In the genomic region with DNA sequence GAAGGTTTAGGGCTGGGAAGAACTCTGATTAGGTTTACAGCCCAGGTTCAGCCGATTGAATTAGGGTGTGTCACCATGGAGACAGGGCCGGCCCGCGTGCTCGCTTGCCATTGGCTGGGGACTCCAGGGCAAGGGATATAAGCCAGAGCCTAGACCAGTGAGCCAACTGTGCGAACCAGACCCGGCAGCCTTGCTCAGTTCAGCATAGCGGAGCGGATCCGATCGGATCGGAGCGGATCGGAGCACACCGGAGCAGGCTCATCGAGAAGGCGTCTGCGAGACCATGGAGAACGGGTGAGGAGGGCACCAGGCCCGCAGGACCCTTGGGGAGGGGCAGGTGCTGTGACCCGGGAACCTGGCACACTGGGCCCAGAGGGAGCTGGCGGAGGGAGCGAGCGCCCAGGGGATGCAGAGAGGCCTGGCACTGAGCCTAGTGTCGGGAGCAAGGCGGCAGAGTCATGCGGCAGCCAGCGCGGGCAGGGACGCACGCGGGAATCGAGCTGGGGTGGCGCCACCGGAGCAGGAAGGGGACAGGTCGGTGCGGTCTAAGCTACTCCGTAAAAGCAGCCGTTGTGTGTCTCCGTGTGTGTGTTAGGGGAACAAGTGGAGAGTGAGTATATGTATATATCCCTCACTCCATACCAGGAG, we compare ENCODE assay signal across 8 cellular contexts. TPM values are rescaled to one million over a fixed set of nuclear protein-coding genes. Genes with fewer than 3 reads are reported as not detected.
DNase-seq lines count a peak whose midpoint lies in the region; ATAC-seq and TF ChIP-seq lines count a peak whose summit lies in the region.

Gene PNP, plus strand, starts transcription at position 165 of the 648 bp plus-strand sequence. Its CDS starts 119 bp downstream, at position 284.

- peaks cover 13% of the 10 kb centered on the region for H3K4me1 Mint-ChIP-seq in type B pancreatic cell (ENCODE audit: unreplicated experiment)

- H3K9ac ChIP-seq in adipocyte (ENCODE audit: low read length): peak within 1 kb of the TSS; percentile 92

- TF ChIP-seq CTCF in GM13976 (IDR thresholded peaks at IDR 0.05; ENCODE audit: borderline replicate concordance, control extremely low read depth, extremely low read depth, insufficient read depth, missing control alignments) (no peak), type B pancreatic cell (conservative IDR thresholded peaks at IDR 0.05) (no peak)

- peaks cover 4% of the 10 kb centered on the region for H3K36me3 Mint-ChIP-seq in type B pancreatic cell

- H3K4me3 Mint-ChIP-seq in type B pancreatic cell: peak within 1 kb of the TSS; percentile 99

- H3K27me3 ChIP-seq in adipocyte (replicated peaks; ENCODE audit: control insufficient read depth, insufficient read depth, low read length): no peaks in the 10 kb centered on the region

- peak within 1 kb of the TSS; percentile 91 for H3K4me3 ChIP-seq in adipocyte (ENCODE audit: low read length)

- H3K36me3 ChIP-seq in adipocyte (ENCODE audit: control insufficient read depth, insufficient read depth, low read length, severe bottlenecking): peaks cover 21% of the 10 kb centered on the region

- H3K9me3 Mint-ChIP-seq in type B pancreatic cell: no peaks in the 10 kb centered on the region

- peaks cover 5% of the 10 kb centered on the region for H3K27me3 Mint-ChIP-seq in type B pancreatic cell

- peak within 1 kb of the TSS; percentile 97 for H3K27ac Mint-ChIP-seq in type B pancreatic cell

- H3K9me3 ChIP-seq in adipocyte (ENCODE audit: control insufficient read depth, low read length): no peaks in the 10 kb centered on the region

- in situ Hi-C loops in GM13976 (cut with MboI; ENCODE audit: low sequenced_read_pairs, unreplicated experiment): no loop called here

- intact Hi-C loops in cardiac septum (cut with DNase I) (loop anchor here (10.0 kb wide), 1 partner anchor 215 kb away; the partner anchor contains the start of genes ANG and RNASE4), posterior cingulate gyrus (cut with DNase I) (no loop called here)

- peak; percentile 97 for ATAC-seq in HG02852 (IDR thresholded peaks at IDR 0.05; ENCODE audit: unreplicated experiment)

- peaks cover 13% of the 10 kb centered on the region for H3K4me1 ChIP-seq in adipocyte (ENCODE audit: control insufficient read depth, insufficient read depth, low read length)

- DNase-seq in GM13976 (ENCODE audit: low spot score) (peak; percentile 96), NCI-H1436 treated with DMSO at 0.1 percent for 48 hours (lab: John Stamatoyannopoulos, UW) (peak; percentile 83), T follicular helper cell (ENCODE audit: low read depth) (peak; percentile 85), adipocyte (ENCODE audit: low read depth) (peak; percentile 92), cardiac septum (ENCODE audit: low spot score) (peak; percentile 92), posterior cingulate gyrus (peak; percentile 70 to 98 (median 88)), type B pancreatic cell (ENCODE audit: extremely low spot score, unreplicated experiment) (peak; percentile 87)

RNA-seq across cellular contexts. Expression of gene PNP, which starts in this region (rescaled TPM):
- total RNA-seq in cardiac septum (17.4 TPM), type B pancreatic cell (ENCODE audit: low replicate concordance) (36.9 and 66.3 TPM in 2 replicates)

Comparison
In these comparisons a context has a peak if more than half of its experiments do, and no peak if none do; other contexts are left out.
1. Peak in every context shown above with its lines: DNase-seq, ATAC-seq and H3K4me3 ChIP-seq.